In genomic region chr11:71301046-71301857, GRCh38 we compare ENCODE assay signal across 23 cellular contexts. TPM values are rescaled to one million over a fixed set of nuclear protein-coding genes. Genes with fewer than 3 reads are reported as not detected.
DNase-seq lines count a peak whose midpoint lies in the region; ATAC-seq and TF ChIP-seq lines count a peak whose summit lies in the region.
"Had no signal": no experiment of that assay in that cellular context is flagged by ENCODE, and none has a peak within 500 bp of the region (broad histone marks: within the 10 kb centered on the region; RNA-seq: fewer than 3 reads in every experiment).

No MANE protein-coding gene starts in this region.

- H3K9me3 ChIP-seq in neuronal stem cell (replicated peaks in 1 of 2; ENCODE audit: control insufficient read depth in 2 of 2, insufficient read depth in 1 of 2, low read depth in 1 of 2, low read length in 2 of 2): no peaks in the 10 kb centered on the region
- H3K9me3 ChIP-seq: BLaER1, gastroesophageal sphincter, neutrophil, psoas muscle had no signal

- H3K27me3 Mint-ChIP-seq in natural killer cell treated with Interleukin-12 subunit alpha and Interleukin-12 subunit beta and Interleukin-15 and Interleukin-18, amount 100 ng/mL, for 72 hours: peaks cover 11 to 14% of the 10 kb centered on the region in 2 donors
- peaks cover 2 to 19% of the 10 kb centered on the region in 2 donors for H3K27me3 Mint-ChIP-seq in natural killer cell (ENCODE audit: low read depth in 2 of 2)
- H3K27me3 Mint-ChIP-seq: activated CD4-positive, alpha-beta memory T cell treated with anti-CD3 and anti-CD28 coated beads, Interleukin-2, amount 10 ng/mL, durations not matched to agents 7 days and 5 days had no signal

- no peak overlapping the region for H3K4me2 ChIP-seq in neuronal stem cell (ENCODE audit: insufficient read depth, low read length, poor library complexity, severe bottlenecking)
- H3K4me2 ChIP-seq: BLaER1 had no signal

- peaks cover 0 to 9% (median 0%) of the 10 kb centered on the region in 3 experiments for H3K27me3 ChIP-seq in neuronal stem cell (ENCODE audit: control insufficient read depth in 3 of 3, insufficient read depth in 3 of 3, low read depth in 1 of 3, low read length in 3 of 3)
- H3K27me3 ChIP-seq: BLaER1, brain microvascular endothelial cell, MG63 had no signal

- no peak overlapping the region for H4K8ac ChIP-seq in neuronal stem cell (ENCODE audit: low read depth, low read length)

- peaks cover 0 to 3% of the 10 kb centered on the region in 2 donors for H3K4me1 Mint-ChIP-seq in natural killer cell treated with Interleukin-12 subunit alpha and Interleukin-12 subunit beta and Interleukin-15 and Interleukin-18, amount 100 ng/mL, for 72 hours (ENCODE audit: low read depth in 2 of 2)
- no peaks in the 10 kb centered on the region for H3K4me1 Mint-ChIP-seq in natural killer cell
- H3K4me1 Mint-ChIP-seq: activated CD4-positive, alpha-beta memory T cell treated with anti-CD3 and anti-CD28 coated beads, Interleukin-2, amount 10 ng/mL, durations not matched to agents 7 days and 5 days had no signal

- DNase-seq in natural killer cell treated with Interleukin-12 subunit alpha and Interleukin-12 subunit beta and Interleukin-15 and Interleukin-18, amount 100 ng/mL, for 72 hours (ENCODE audit: low spot score): peak; percentile 29
- no peak for DNase-seq in natural killer cell
- DNase-seq in ecto neural progenitor cell (ENCODE audit: low spot score): peak; percentile 42
- DNase-seq in neuronal stem cell (ENCODE audit: low spot score): no peak
- no peak for DNase-seq in NCI-H1092 treated with DMSO at 0.1 percent for 48 hours (lab: John Stamatoyannopoulos, UW)
- DNase-seq in stimulated activated CD4-positive, alpha-beta T cell treated with anti-CD3 and anti-CD28 coated beads, Interleukin-2, amount 100 ng/mL, for 48 hours: no peak
- DNase-seq: activated CD4-positive, alpha-beta memory T cell treated with anti-CD3 and anti-CD28 coated beads, Interleukin-2, amount 10 ng/mL, durations not matched to agents 7 days and 5 days; activated naive CD4-positive, alpha-beta T cell; activated T-cell treated with anti-CD3 and anti-CD28 coated beads, Interleukin-2, amount 50 U/mL, for 1 hour; brain microvascular endothelial cell; Calu3; MG63; NCI-H1436; PC-9; psoas muscle; substantia nigra had no signal

- no peak overlapping the region for H3K27ac Mint-ChIP-seq in natural killer cell treated with Interleukin-12 subunit alpha and Interleukin-12 subunit beta and Interleukin-15 and Interleukin-18, amount 100 ng/mL, for 72 hours
- H3K27ac Mint-ChIP-seq in natural killer cell: no peak overlapping the region
- H3K27ac Mint-ChIP-seq: activated CD4-positive, alpha-beta memory T cell treated with anti-CD3 and anti-CD28 coated beads, Interleukin-2, amount 10 ng/mL, durations not matched to agents 7 days and 5 days had no signal

- H3K4ac ChIP-seq in neuronal stem cell (ENCODE audit: low read length): no peak overlapping the region

- intact Hi-C loops in natural killer cell (cut with micrococcal nuclease): no loop called here

- H4K91ac ChIP-seq in neuronal stem cell (ENCODE audit: low read depth, low read length, poor library complexity): no peak overlapping the region

- no peak overlapping the region for H2AFZ ChIP-seq in neuronal stem cell (ENCODE audit: low read length)
- H2AFZ ChIP-seq: PC-9 had no signal

- no peak overlapping the region for H3K4me3 Mint-ChIP-seq in natural killer cell treated with Interleukin-12 subunit alpha and Interleukin-12 subunit beta and Interleukin-15 and Interleukin-18, amount 100 ng/mL, for 72 hours
- H3K4me3 Mint-ChIP-seq in natural killer cell: no peak overlapping the region
- H3K4me3 Mint-ChIP-seq: activated CD4-positive, alpha-beta memory T cell treated with anti-CD3 and anti-CD28 coated beads, Interleukin-2, amount 10 ng/mL, durations not matched to agents 7 days and 5 days had no signal

- no peak for TF ChIP-seq CTCF in natural killer cell (IDR thresholded peaks at IDR 0.05)

- no peak overlapping the region for H2BK5ac ChIP-seq in neuronal stem cell (ENCODE audit: low read length)

- H2AK5ac ChIP-seq in neuronal stem cell (ENCODE audit: low read depth, low read length): no peak overlapping the region

- no peak overlapping the region for H3K9ac ChIP-seq in neuronal stem cell (ENCODE audit: low read depth, low read length, poor library complexity)
- H3K9ac ChIP-seq: BLaER1 had no signal

- no peak overlapping the region for H2BK120ac ChIP-seq in neuronal stem cell (ENCODE audit: low read depth, low read length)

- H3K14ac ChIP-seq in neuronal stem cell (ENCODE audit: low read length): no peak overlapping the region

- H3K79me1 ChIP-seq in neuronal stem cell (ENCODE audit: low read depth, low read length): no peaks in the 10 kb centered on the region

- no CpG with 5 or more reads among the region's 19 CpGs for WGBS in neuronal stem cell (ENCODE audit: extremely low coverage in 2 of 2, insufficient read length in 2 of 2, insufficient replicate concordance in 1 of 2), 2 donors

- H3K23ac ChIP-seq in neuronal stem cell (ENCODE audit: low read depth, low read length, poor library complexity): no peak overlapping the region

- H3K4me1 ChIP-seq in neuronal stem cell (ENCODE audit: control insufficient read depth in 2 of 2, insufficient read depth in 1 of 2, low read depth in 1 of 2, low read length in 2 of 2): no peaks in the 10 kb centered on the region
- H3K4me1 ChIP-seq: gastroesophageal sphincter, psoas muscle had no signal

- no peak overlapping the region for H3K4me3 ChIP-seq in neuronal stem cell (ENCODE audit: low read length in 2 of 2)
- H3K4me3 ChIP-seq: BLaER1, gastroesophageal sphincter, K562, MG63, PC-9, psoas muscle, skin epidermis had no signal

- no peaks in the 10 kb centered on the region for H3K36me3 ChIP-seq in neuronal stem cell (replicated peaks in 1 of 2; ENCODE audit: control insufficient read depth in 2 of 2, insufficient read depth in 2 of 2, low read length in 2 of 2)
- H3K36me3 ChIP-seq: BLaER1, brain microvascular endothelial cell, gastroesophageal sphincter, MG63, neutrophil had no signal

- no peak overlapping the region for H2BK12ac ChIP-seq in neuronal stem cell (ENCODE audit: low read length)

- H3K36me3 Mint-ChIP-seq in natural killer cell treated with Interleukin-12 subunit alpha and Interleukin-12 subunit beta and Interleukin-15 and Interleukin-18, amount 100 ng/mL, for 72 hours: no peaks in the 10 kb centered on the region
- H3K36me3 Mint-ChIP-seq in natural killer cell: no peaks in the 10 kb centered on the region

- H2BK15ac ChIP-seq in neuronal stem cell (ENCODE audit: low read length): no peak overlapping the region

- no peak overlapping the region for H3K27ac ChIP-seq in neuronal stem cell (replicated peaks; ENCODE audit: low read length)
- H3K27ac ChIP-seq: BLaER1, brain microvascular endothelial cell, gastroesophageal sphincter, neutrophil, psoas muscle had no signal

- peak overlapping the region; percentile 29 for H3K18ac ChIP-seq in neuronal stem cell (ENCODE audit: low read length)

- H3K9me3 Mint-ChIP-seq in natural killer cell treated with Interleukin-12 subunit alpha and Interleukin-12 subunit beta and Interleukin-15 and Interleukin-18, amount 100 ng/mL, for 72 hours: no peaks in the 10 kb centered on the region
- no peaks in the 10 kb centered on the region for H3K9me3 Mint-ChIP-seq in natural killer cell
- H3K9me3 Mint-ChIP-seq: activated CD4-positive, alpha-beta memory T cell treated with anti-CD3 and anti-CD28 coated beads, Interleukin-2, amount 10 ng/mL, durations not matched to agents 7 days and 5 days had no signal

- peak; percentile 19 to 36 for ATAC-seq in natural killer cell treated with Interleukin-12 subunit alpha and Interleukin-12 subunit beta and Interleukin-15 and Interleukin-18, amount 100 ng/mL, for 72 hours
- ATAC-seq in natural killer cell (no peak), HG03571 (IDR thresholded peaks at IDR 0.05; ENCODE audit: unreplicated experiment) (no peak), GM21737 (IDR thresholded peaks at IDR 0.05; ENCODE audit: unreplicated experiment) (no peak)
- ATAC-seq: gastroesophageal sphincter, K562, psoas muscle had no signal

RNA-seq across cellular contexts. Expression of gene SHANK2, which starts 48.9 kb away (rescaled TPM):
- under 1 TPM in 1 of 2 donors, not detected in 1; 0.11 TPM for total RNA-seq in natural killer cell treated with Interleukin-12 subunit alpha and Interleukin-12 subunit beta and Interleukin-15 and Interleukin-18, amount 100 ng/mL, for 72 hours
- 1 to 10 TPM in 1 of 3 donors, not detected in 2; 4.9 TPM for total RNA-seq in natural killer cell
- polyA plus RNA-seq in neuronal stem cell (2013, experiment 1 of 2): 5.0 TPM
- 5.0 TPM for polyA plus RNA-seq in neuronal stem cell (2013, experiment 2 of 2)
- total RNA-seq: activated CD4-positive, alpha-beta memory T cell treated with anti-CD3 and anti-CD28 coated beads, Interleukin-2, amount 10 ng/mL, durations not matched to agents 7 days and 5 days had no signal

Comparison
In these comparisons a context has a peak if more than half of its experiments do, and no peak if none do; other contexts are left out.
1. ATAC-seq: peak in natural killer cell treated with Interleukin-12 subunit alpha and Interleukin-12 subunit beta and Interleukin-15 and Interleukin-18, amount 100 ng/mL, for 72 hours (2 of 2); none in natural killer cell (0 of 3), HG03571 (single experiment) and GM21737 (single experiment).
2. DNase-seq: peak in natural killer cell treated with Interleukin-12 subunit alpha and Interleukin-12 subunit beta and Interleukin-15 and Interleukin-18, amount 100 ng/mL, for 72 hours (single experiment) and ecto neural progenitor cell (single experiment); none in natural killer cell (single experiment), neuronal stem cell (single experiment), NCI-H1092 treated with DMSO at 0.1 percent for 48 hours (single experiment) and stimulated activated CD4-positive, alpha-beta T cell treated with anti-CD3 and anti-CD28 coated beads, Interleukin-2, amount 100 ng/mL, for 48 hours (0 of 2).